Comparison of ENCODE assay signal across 8 cellular contexts in genomic region chr21:41953249-41953830, GRCh38. TPM values are rescaled to one million over a fixed set of nuclear protein-coding genes. Genes with fewer than 3 reads are reported as not detected.
DNase-seq lines count a peak whose midpoint lies in the region; ATAC-seq and TF ChIP-seq lines count a peak whose summit lies in the region.

No MANE protein-coding gene starts in this region.

- no peaks in the 10 kb centered on the region for H3K9me3 ChIP-seq in cardiac muscle cell (ENCODE audit: low read depth)

- H3K4me3 ChIP-seq in cardiac muscle cell (peak overlapping the region; percentile 49), rectal smooth muscle tissue (ENCODE audit: low read length) (peak overlapping the region; percentile 71)

- peaks cover 7% of the 10 kb centered on the region for H3K27me3 ChIP-seq in cardiac muscle cell
- no peaks in the 10 kb centered on the region for H3K27me3 ChIP-seq in rectal smooth muscle tissue (ENCODE audit: control insufficient read depth, insufficient read depth, low read length)

- H3K27ac ChIP-seq in C4-2B (peak overlapping the region; percentile 87), VCaP (peak overlapping the region; percentile 88), cardiac muscle cell (no peak overlapping the region), rectal smooth muscle tissue (ENCODE audit: low read depth, low read length) (peak overlapping the region; percentile 3)

- peak overlapping the region; percentile 5 for H3K9ac ChIP-seq in rectal smooth muscle tissue (ENCODE audit: low read length)

- TF ChIP-seq CTCF in C4-2B (conservative IDR thresholded peaks at IDR 0.05) (no peak), VCaP (conservative IDR thresholded peaks at IDR 0.05) (no peak), cardiac muscle cell (IDR thresholded peaks at IDR 0.05; ENCODE audit: low read depth, low read length) (no peak)

- H3K4me1 ChIP-seq in cardiac muscle cell (ENCODE audit: low read depth), result peaks cover 16% of the 10 kb centered on the region
- H3K4me1 ChIP-seq in rectal smooth muscle tissue (ENCODE audit: control insufficient read depth, insufficient read depth, low read length), result peaks cover 8% of the 10 kb centered on the region

- no peaks in the 10 kb centered on the region for H3K36me3 ChIP-seq in cardiac muscle cell
- no peaks in the 10 kb centered on the region for H3K36me3 ChIP-seq in rectal smooth muscle tissue (ENCODE audit: control insufficient read depth, insufficient read depth, low read length)

- peak; percentile 27 for ATAC-seq in GM21423 (IDR thresholded peaks at IDR 0.05; ENCODE audit: unreplicated experiment)

- DNase-seq in cardiac muscle cell (ENCODE audit: low read depth in 1 of 2, low spot score in 1 of 2), result peak in 1 of 2 donors; percentile 45
- no peak for DNase-seq in pons (ENCODE audit: low spot score)
- DNase-seq in amniotic stem cell (lab: John Stamatoyannopoulos, UW), result no peak
- DNase-seq in NCI-H2029 treated with DMSO at 0.1 percent for 48 hours (lab: John Stamatoyannopoulos, UW), result no peak

RNA-seq across cellular contexts. Expression of gene C2CD2, which starts 0.5 kb away (rescaled TPM):
- total RNA-seq in cardiac muscle cell, result 12.4 and 16.9 TPM in 2 replicates
- polyA plus RNA-seq in cardiac muscle cell, result 8.7 and 15.8 TPM in 2 replicates

RNA-seq across cellular contexts. Expression of gene ZBTB21, which starts 56.8 kb away (rescaled TPM):
- total RNA-seq in cardiac muscle cell, result 3.1 and 3.7 TPM in 2 replicates
- polyA plus RNA-seq in cardiac muscle cell, result 2.3 and 2.6 TPM in 2 replicates
